ENCODE assay signal across 10 cellular contexts in genomic region chr1:236774926-236775325, GRCh38. TPM values are rescaled to one million over a fixed set of nuclear protein-coding genes. Genes with fewer than 3 reads are reported as not detected.
DNase-seq lines count a peak whose midpoint lies in the region; ATAC-seq and TF ChIP-seq lines count a peak whose summit lies in the region.
"Had no signal": no experiment of that assay in that cellular context is flagged by ENCODE, and none has a peak within 500 bp of the region (broad histone marks: within the 10 kb centered on the region; RNA-seq: fewer than 3 reads in every experiment).

No MANE protein-coding gene starts in this region.

- in situ Hi-C loops in astrocyte of the spinal cord (cut with HindIII; ENCODE audit: low sequenced_read_pairs): no loop called here

- no peak for ATAC-seq in HG03196 (IDR thresholded peaks at IDR 0.05; ENCODE audit: unreplicated experiment)
- no peak for ATAC-seq in GM19023 (IDR thresholded peaks at IDR 0.05; ENCODE audit: unreplicated experiment)

- DNase-seq in AG20443 (ENCODE audit: low spot score) (peak; percentile 48), HT-29 (ENCODE audit: low spot score) (peak; percentile 34), astrocyte of the spinal cord (ENCODE audit: low read depth, low spot score) (no peak), kidney tubule cell (ENCODE audit: low spot score) (peak; percentile 48), T-helper 2 cell (no peak), NCI-H187 treated with DMSO at 0.1 percent for 48 hours (lab: John Stamatoyannopoulos, UW) (no peak)
- DNase-seq: activated naive CD4-positive, alpha-beta T cell treated with anti-CD3 and anti-CD28 coated beads, Interleukin-2, amount 10 ng/mL, durations not matched to agents 7 days and 5 days; RPMI8226 had no signal

- no peak overlapping the region for H3K4me3 ChIP-seq in astrocyte of the spinal cord (ENCODE audit: low read depth, low read length)

- TF ChIP-seq CTCF in astrocyte of the spinal cord (IDR thresholded peaks at IDR 0.05; ENCODE audit: low read depth, low read length): peak; percentile 31

RNA-seq across cellular contexts. Expression of gene MTR, which starts 20.2 kb away (rescaled TPM):
- total RNA-seq in HT-29 (2014; rRNA removed; shearing (Covaris generic)): 8.6 and 10.4 TPM in 2 replicates

Comparison
In these comparisons a context has a peak if more than half of its experiments do, and no peak if none do; other contexts are left out.
1. DNase-seq: peak in AG20443 (single experiment), HT-29 (single experiment) and kidney tubule cell (single experiment); none in astrocyte of the spinal cord (single experiment), T-helper 2 cell (0 of 5) and NCI-H187 treated with DMSO at 0.1 percent for 48 hours (single experiment).